8 cellular contexts compared by ENCODE assay signal in the genomic region with DNA sequence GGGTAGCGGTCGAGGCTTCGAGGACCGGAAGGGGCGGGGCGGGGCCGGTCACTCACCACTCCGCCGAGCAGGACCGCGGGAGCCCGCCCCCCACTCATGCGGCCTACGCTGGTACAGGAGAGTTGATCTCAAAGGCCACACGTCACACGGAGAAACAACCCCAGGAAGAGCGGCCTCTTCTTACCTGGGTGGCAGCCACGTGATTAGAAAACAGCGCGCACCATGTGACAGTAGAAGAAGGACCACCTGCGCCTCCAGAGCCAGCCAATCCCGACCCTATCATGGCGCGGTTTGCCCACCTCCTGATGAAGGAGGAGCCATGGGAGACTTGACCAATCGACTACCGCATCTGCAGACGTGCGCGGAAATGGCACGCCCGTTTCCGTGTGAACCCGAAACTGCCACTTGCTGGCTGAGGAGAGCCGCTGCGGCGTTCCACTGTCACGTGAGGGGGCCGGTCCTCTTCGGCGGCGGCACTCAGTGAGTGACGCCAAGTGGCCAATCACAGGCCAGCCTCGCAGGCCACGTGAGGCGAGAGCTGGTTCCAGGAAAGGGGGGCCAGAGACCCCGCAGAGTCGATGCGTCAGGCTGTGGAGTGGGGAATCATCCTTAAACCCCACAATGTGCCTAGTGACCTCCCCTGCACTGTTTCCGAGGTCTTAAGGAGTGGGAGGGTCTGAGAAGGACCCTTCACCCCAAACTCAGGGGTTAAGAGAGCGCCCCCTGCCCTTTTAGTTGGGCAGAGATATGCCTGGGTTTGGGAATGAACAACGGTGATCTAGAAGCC. TPM values are rescaled to one million over a fixed set of nuclear protein-coding genes. Genes with fewer than 3 reads are reported as not detected.
DNase-seq lines count a peak whose midpoint lies in the region; ATAC-seq and TF ChIP-seq lines count a peak whose summit lies in the region.

A gene with protein sequence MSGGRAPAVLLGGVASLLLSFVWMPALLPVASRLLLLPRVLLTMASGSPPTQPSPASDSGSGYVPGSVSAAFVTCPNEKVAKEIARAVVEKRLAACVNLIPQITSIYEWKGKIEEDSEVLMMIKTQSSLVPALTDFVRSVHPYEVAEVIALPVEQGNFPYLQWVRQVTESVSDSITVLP (minus strand): TSS at position 205 of the 787 bp plus-strand sequence. CDS start 107 bp downstream, at position 98.

- peaks cover 37 to 64% (median 59%) of the 10 kb centered on the region in 6 donors for H3K4me1 ChIP-seq in spleen

- CTCF ChIA-PET in AG04450 (lab: Charles Lee) (interaction anchor here (0.6 to 2.5 kb wide), 7 partner anchors 8 to 170 kb away, joined by 3 to 15 read pairs (median 3); no protein-coding TSS in a partner anchor), WTC11 (lab: Charles Lee) (interaction anchor here (0.6 to 2.6 kb wide), 17 partner anchors 8 to 141 kb away, joined by 3 to 30 read pairs (median 5); a partner anchor contains a TSS)

- H3K27ac Mint-ChIP-seq in WTC11 (peak within 1 kb of the TSS; percentile 100), immature natural killer cell (peak within 1 kb of the TSS; percentile 97 to 100 (median 100))

- H3K4me3 ChIP-seq in AG04450 (ENCODE audit: low read depth, low read length) = peak within 1 kb of the TSS; percentile 93
- peak within 1 kb of the TSS; percentile 62 to 80 (median 73) for H3K4me3 ChIP-seq in spleen

- H3K9me3 Mint-ChIP-seq in WTC11 (no peaks in the 10 kb centered on the region), immature natural killer cell (no peaks in the 10 kb centered on the region)

- H3K27me3 Mint-ChIP-seq in WTC11 (ENCODE audit: low read depth) = no peaks in the 10 kb centered on the region; the same call in 1 of the 2 replicates
- peaks cover 12 to 26% (median 20%) of the 10 kb centered on the region in 3 donors for H3K27me3 Mint-ChIP-seq in immature natural killer cell (ENCODE audit: low read depth in 3 of 3)

- H3K36me3 ChIP-seq in spleen = peaks cover under 1 to 36% (median 32%) of the 10 kb centered on the region in 6 donors

- peak in 1 of 3 donors; percentile 42 for TF ChIP-seq POLR2A in spleen (IDR thresholded peaks at IDR 0.05)

- DNase-seq in AG04450 (ENCODE audit: low read depth, low spot score) (peak; percentile 99), NCI-H2227 treated with DMSO at 0.1 percent for 48 hours (lab: John Stamatoyannopoulos, UW) (peak; percentile 98), WTC11 (ENCODE audit: low spot score) (peak; percentile 98), caudate nucleus (lab: John Stamatoyannopoulos, UW) (peak; percentile 93 to 100 (median 100)), immature natural killer cell (peak; percentile 99), spleen (peak; percentile 100)

- peaks cover 63% of the 10 kb centered on the region for H3K4me1 Mint-ChIP-seq in WTC11
- H3K4me1 Mint-ChIP-seq in immature natural killer cell = peaks cover 60 to 67% of the 10 kb centered on the region in 2 donors

- no peaks in the 10 kb centered on the region for H3K9me3 ChIP-seq in AG04450 (ENCODE audit: control insufficient read depth, insufficient read depth, low read length)
- H3K9me3 ChIP-seq in spleen = no peaks in the 10 kb centered on the region

- intact Hi-C loops in spleen (cut with DNase I; ENCODE audit: low total_unique reads) = no loop called here

- H3K27me3 ChIP-seq in AG04450 (ENCODE audit: control insufficient read depth, insufficient read depth, low read length) (no peaks in the 10 kb centered on the region), spleen (replicated peaks in 1 of 7) (peaks cover 0 to 6% (median 0%) of the 10 kb centered on the region in 7 donors)

- H3K36me3 Mint-ChIP-seq in WTC11 = peaks cover 28% of the 10 kb centered on the region
- H3K36me3 Mint-ChIP-seq in immature natural killer cell = peaks cover 0 to 20% (median 3%) of the 10 kb centered on the region in 3 donors

- POLR2A ChIA-PET in AG04450 (lab: Yijun Ruan, JAX) = interaction anchor here (0.5 to 1.0 kb wide), 4 partner anchors 36 to 446 kb away, joined by 3 to 6 read pairs (median 4); a partner anchor contains a TSS
- POLR2A ChIA-PET in WTC11 (lab: Charles Lee) = interaction anchor here (0.9 to 1.7 kb wide), 5 partner anchors 8 to 446 kb away, joined by 3 to 8 read pairs (median 5); a partner anchor contains a TSS

- peak; percentile 84 for ATAC-seq in GM18873 (IDR thresholded peaks at IDR 0.05; ENCODE audit: low FRiP score, unreplicated experiment)
- peak; percentile 77 for ATAC-seq in HG03159 (IDR thresholded peaks at IDR 0.05; ENCODE audit: unreplicated experiment)
- ATAC-seq in WTC11 = peak; percentile 91

- H3K27ac ChIP-seq in AG04450 (ENCODE audit: low read depth, low read length) (peak within 1 kb of the TSS; percentile 97), caudate nucleus (ENCODE audit: low read depth, low read length) (peak within 1 kb of the TSS; percentile 96), spleen (peak within 1 kb of the TSS; percentile 91 to 99 (median 96))

- TF ChIP-seq CTCF in AG04450 (IDR thresholded peaks at IDR 0.05; ENCODE audit: low read depth, low read length) (no peak), WTC11 (IDR thresholded peaks at IDR 0.05) (peak; percentile 45), spleen (IDR thresholded peaks at IDR 0.05 in 8 of 11, conservative IDR thresholded peaks at IDR 0.05 in 3 of 11) (peak; percentile 10 to 58 (median 37))

- H3K4me3 Mint-ChIP-seq in WTC11 = peak within 1 kb of the TSS; percentile 96
- H3K4me3 Mint-ChIP-seq in immature natural killer cell = peak within 1 kb of the TSS; percentile 94 to 96 (median 94)

- 0 to 1% (median 1%) methylated on average over 23 to 51 of the region's 51 CpGs for WGBS in spleen, 5 donors

TF ChIP-seq in WTC11, 78 proteins besides CTCF, POLR2A, EP300 and RAD21 (continues in another document):
- TF ChIP-seq, protein P1, sequence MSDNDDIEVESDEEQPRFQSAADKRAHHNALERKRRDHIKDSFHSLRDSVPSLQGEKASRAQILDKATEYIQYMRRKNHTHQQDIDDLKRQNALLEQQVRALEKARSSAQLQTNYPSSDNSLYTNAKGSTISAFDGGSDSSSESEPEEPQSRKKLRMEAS (CRISPR knock-in tag; IDR thresholded peaks at IDR 0.05) = peak; percentile 94
- no peak for TF ChIP-seq RORB (CRISPR knock-in tag; IDR thresholded peaks at IDR 0.05)
- 0 out of 2 replicates have a peak, but pooled peaks have one; percentile 15 for TF ChIP-seq NFE2L1 (CRISPR knock-in tag; IDR thresholded peaks at IDR 0.05)
- 0 out of 2 replicates have a peak, but pooled peaks have one; percentile 62 for TF ChIP-seq CREM (CRISPR knock-in tag; IDR thresholded peaks at IDR 0.05)
- TF ChIP-seq ZNF232 (CRISPR knock-in tag; IDR thresholded peaks at IDR 0.05) = 0 out of 2 replicates have a peak, but pooled peaks have one; percentile 34
- TF ChIP-seq SP1 (CRISPR knock-in tag; conservative IDR thresholded peaks at IDR 0.05) = peak; percentile 83; the same call in 1 of the 2 replicates
- TF ChIP-seq, protein P2, sequence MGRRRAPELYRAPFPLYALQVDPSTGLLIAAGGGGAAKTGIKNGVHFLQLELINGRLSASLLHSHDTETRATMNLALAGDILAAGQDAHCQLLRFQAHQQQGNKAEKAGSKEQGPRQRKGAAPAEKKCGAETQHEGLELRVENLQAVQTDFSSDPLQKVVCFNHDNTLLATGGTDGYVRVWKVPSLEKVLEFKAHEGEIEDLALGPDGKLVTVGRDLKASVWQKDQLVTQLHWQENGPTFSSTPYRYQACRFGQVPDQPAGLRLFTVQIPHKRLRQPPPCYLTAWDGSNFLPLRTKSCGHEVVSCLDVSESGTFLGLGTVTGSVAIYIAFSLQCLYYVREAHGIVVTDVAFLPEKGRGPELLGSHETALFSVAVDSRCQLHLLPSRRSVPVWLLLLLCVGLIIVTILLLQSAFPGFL (CRISPR knock-in tag; IDR thresholded peaks at IDR 0.05; ENCODE audit: borderline replicate concordance) = no peak
- TF ChIP-seq, protein P3, sequence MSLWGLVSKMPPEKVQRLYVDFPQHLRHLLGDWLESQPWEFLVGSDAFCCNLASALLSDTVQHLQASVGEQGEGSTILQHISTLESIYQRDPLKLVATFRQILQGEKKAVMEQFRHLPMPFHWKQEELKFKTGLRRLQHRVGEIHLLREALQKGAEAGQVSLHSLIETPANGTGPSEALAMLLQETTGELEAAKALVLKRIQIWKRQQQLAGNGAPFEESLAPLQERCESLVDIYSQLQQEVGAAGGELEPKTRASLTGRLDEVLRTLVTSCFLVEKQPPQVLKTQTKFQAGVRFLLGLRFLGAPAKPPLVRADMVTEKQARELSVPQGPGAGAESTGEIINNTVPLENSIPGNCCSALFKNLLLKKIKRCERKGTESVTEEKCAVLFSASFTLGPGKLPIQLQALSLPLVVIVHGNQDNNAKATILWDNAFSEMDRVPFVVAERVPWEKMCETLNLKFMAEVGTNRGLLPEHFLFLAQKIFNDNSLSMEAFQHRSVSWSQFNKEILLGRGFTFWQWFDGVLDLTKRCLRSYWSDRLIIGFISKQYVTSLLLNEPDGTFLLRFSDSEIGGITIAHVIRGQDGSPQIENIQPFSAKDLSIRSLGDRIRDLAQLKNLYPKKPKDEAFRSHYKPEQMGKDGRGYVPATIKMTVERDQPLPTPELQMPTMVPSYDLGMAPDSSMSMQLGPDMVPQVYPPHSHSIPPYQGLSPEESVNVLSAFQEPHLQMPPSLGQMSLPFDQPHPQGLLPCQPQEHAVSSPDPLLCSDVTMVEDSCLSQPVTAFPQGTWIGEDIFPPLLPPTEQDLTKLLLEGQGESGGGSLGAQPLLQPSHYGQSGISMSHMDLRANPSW (CRISPR knock-in tag; conservative IDR thresholded peaks at IDR 0.05; ENCODE audit: low read depth) = no peak
- TF ChIP-seq, protein P4, sequence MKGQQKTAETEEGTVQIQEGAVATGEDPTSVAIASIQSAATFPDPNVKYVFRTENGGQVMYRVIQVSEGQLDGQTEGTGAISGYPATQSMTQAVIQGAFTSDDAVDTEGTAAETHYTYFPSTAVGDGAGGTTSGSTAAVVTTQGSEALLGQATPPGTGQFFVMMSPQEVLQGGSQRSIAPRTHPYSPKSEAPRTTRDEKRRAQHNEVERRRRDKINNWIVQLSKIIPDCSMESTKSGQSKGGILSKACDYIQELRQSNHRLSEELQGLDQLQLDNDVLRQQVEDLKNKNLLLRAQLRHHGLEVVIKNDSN (CRISPR knock-in tag; IDR thresholded peaks at IDR 0.05) = peak; percentile 100
- peak; percentile 17; the same call in 1 of the 2 replicates for TF ChIP-seq TEAD1 (CRISPR knock-in tag; IDR thresholded peaks at IDR 0.05)
- 0 out of 2 replicates have a peak, but pooled peaks have one; percentile 5 for TF ChIP-seq MYBL2 (CRISPR knock-in tag; IDR thresholded peaks at IDR 0.05)
- TF ChIP-seq FOXK1 (CRISPR knock-in tag; IDR thresholded peaks at IDR 0.05) = peak; percentile 94

RNA-seq across cellular contexts. Expression of the gene that starts here (rescaled TPM):
- 298 and 340 TPM in 2 replicates for polyA plus RNA-seq in AG04450 (2011; rRNA removed)
- 153 and 179 TPM in 2 replicates for polyA minus RNA-seq in AG04450 (2011; rRNA and poly(A)+ RNA removed)
- total RNA-seq in WTC11 (2021) = 229 to 247 TPM (median 243 TPM) in 3 replicates
- polyA plus RNA-seq in immature natural killer cell = 100 to 1,000 TPM; 367 to 404 (median 404) TPM
- total RNA-seq in spleen = 100 to 1,000 TPM; 113 to 149 (median 130) TPM
- 100 to 1,000 TPM; 198 to 225 (median 206) TPM for polyA plus RNA-seq in spleen

Comparison
In these comparisons a context has a peak if more than half of its experiments do, and no peak if none do; other contexts are left out.
1. Peak in every context shown above with its lines: DNase-seq, ATAC-seq, H3K4me3 ChIP-seq and H3K27ac ChIP-seq.